ENCODE assay signal across 25 cellular contexts in genomic region chr12:49050507-49051372, GRCh38. TPM values are rescaled to one million over a fixed set of nuclear protein-coding genes. Genes with fewer than 3 reads are reported as not detected.
"Had no signal": no experiment of that assay in that cellular context is flagged by ENCODE, and none has a peak within 500 bp of the region (broad histone marks: within the 10 kb centered on the region; RNA-seq: fewer than 3 reads in every experiment).

No MANE protein-coding gene starts in this region.

- H3K27me3 ChIP-seq: esophagus squamous epithelium, neutrophil, sigmoid colon, tibial artery had no signal

- H2AFZ ChIP-seq: parathyroid adenoma had no signal

- H3K4me3 Mint-ChIP-seq: activated CD4-positive, alpha-beta T cell treated with anti-CD3 and anti-CD28 coated beads, Interleukin-2, amount 10 ng/mL, durations not matched to agents 24 days and 14 days; activated CD8-positive, alpha-beta T cell treated with anti-CD3 and anti-CD28 coated beads for 36 hours; activated naive CD4-positive, alpha-beta T cell treated with anti-CD3 and anti-CD28 coated beads for 36 hours; activated T-cell treated with anti-CD3 and anti-CD28 coated beads, Interleukin-2, amount 50 U/mL, for 24 hours; central memory CD8-positive, alpha-beta T cell; immature natural killer cell; naive thymus-derived CD8-positive, alpha-beta T cell had no signal

- DNase-seq: activated CD4-positive, alpha-beta T cell treated with anti-CD3 and anti-CD28 coated beads, Interleukin-2, amount 10 ng/mL, durations not matched to agents 24 days and 14 days; activated CD8-positive, alpha-beta T cell treated with anti-CD3 and anti-CD28 coated beads for 36 hours; activated naive CD4-positive, alpha-beta T cell treated with anti-CD3 and anti-CD28 coated beads for 36 hours; activated T-cell treated with anti-CD3 and anti-CD28 coated beads, Interleukin-2, amount 50 U/mL, for 24 hours; anterior cingulate cortex; effector CD4-positive, alpha-beta T cell; esophagus squamous epithelium; immature natural killer cell; mesendoderm; sigmoid colon; stimulated activated CD4-positive, alpha-beta T cell treated with anti-CD3 and anti-CD28 coated beads, Interleukin-1b, Interleukin-23, amount 100 ng/mL, for 48 hours; stimulated activated CD8-positive, alpha-beta memory T cell treated with anti-CD3 and anti-CD28 coated beads, Interleukin-4, amount 100 ng/mL, for 48 hours; stimulated activated naive CD8-positive, alpha-beta T cell treated with anti-CD3 and anti-CD28 coated beads, Interleukin-15, Interleukin-2, amounts not matched to agents 100 U/mL and 50 U/mL, for 24 hours; substantia nigra; T1000; tibial artery had no signal

- H3K27ac Mint-ChIP-seq: activated CD4-positive, alpha-beta T cell treated with anti-CD3 and anti-CD28 coated beads, Interleukin-2, amount 10 ng/mL, durations not matched to agents 24 days and 14 days; activated CD8-positive, alpha-beta T cell treated with anti-CD3 and anti-CD28 coated beads for 36 hours; activated naive CD4-positive, alpha-beta T cell treated with anti-CD3 and anti-CD28 coated beads for 36 hours; activated T-helper 2 cell treated with anti-CD3 and anti-CD28 coated beads, Interferon-gamma antibody, Interleukin-2, Interleukin-4, amounts not matched to agents 10 μg/mL and 5 μg/mL and 100 μg/mL, durations not matched to agents 14 hours and 24 hours and 36 hours had no signal

- H3K4me1 ChIP-seq: parathyroid adenoma had no signal

- H3K27ac ChIP-seq: coronary artery, esophagus squamous epithelium, neutrophil, parathyroid adenoma, sigmoid colon, tibial artery had no signal

- H3K9me3 ChIP-seq: esophagus squamous epithelium, neutrophil, sigmoid colon, tibial artery had no signal

- H3K9ac ChIP-seq: parathyroid adenoma had no signal

- H3K9me3 Mint-ChIP-seq: activated CD4-positive, alpha-beta T cell treated with anti-CD3 and anti-CD28 coated beads, Interleukin-2, amount 10 ng/mL, durations not matched to agents 24 days and 14 days; activated CD8-positive, alpha-beta T cell treated with anti-CD3 and anti-CD28 coated beads for 36 hours; activated naive CD4-positive, alpha-beta T cell treated with anti-CD3 and anti-CD28 coated beads for 36 hours; activated T-cell treated with anti-CD3 and anti-CD28 coated beads, Interleukin-2, amount 50 U/mL, for 24 hours; activated T-helper 2 cell treated with anti-CD3 and anti-CD28 coated beads, Interferon-gamma antibody, Interleukin-2, Interleukin-4, amounts not matched to agents 10 μg/mL and 5 μg/mL and 100 μg/mL, durations not matched to agents 14 hours and 24 hours and 36 hours; central memory CD8-positive, alpha-beta T cell; immature natural killer cell; naive thymus-derived CD8-positive, alpha-beta T cell had no signal

- ATAC-seq: activated CD8-positive, alpha-beta T cell treated with anti-CD3 and anti-CD28 coated beads for 36 hours; naive thymus-derived CD8-positive, alpha-beta T cell; stimulated activated naive CD8-positive, alpha-beta T cell treated with anti-CD3 and anti-CD28 coated beads, Interleukin-15, Interleukin-2, amounts not matched to agents 100 U/mL and 50 U/mL, for 24 hours had no signal

- FAIRE-seq: endothelial cell of umbilical vein had no signal

- H3K27me3 Mint-ChIP-seq: activated CD4-positive, alpha-beta T cell treated with anti-CD3 and anti-CD28 coated beads, Interleukin-2, amount 10 ng/mL, durations not matched to agents 24 days and 14 days; activated CD8-positive, alpha-beta T cell treated with anti-CD3 and anti-CD28 coated beads for 36 hours; activated T-cell treated with anti-CD3 and anti-CD28 coated beads, Interleukin-2, amount 50 U/mL, for 24 hours; central memory CD8-positive, alpha-beta T cell; naive thymus-derived CD8-positive, alpha-beta T cell had no signal

- H3K4me3 ChIP-seq: coronary artery, esophagus squamous epithelium, sigmoid colon, tibial artery had no signal

RNA-seq across cellular contexts. Expression of gene DHH, which starts 43.9 kb away (rescaled TPM):
- total RNA-seq: activated T-helper 2 cell treated with anti-CD3 and anti-CD28 coated beads, Interferon-gamma antibody, Interleukin-2, Interleukin-4, amounts not matched to agents 10 μg/mL and 5 μg/mL and 100 μg/mL, durations not matched to agents 14 hours and 24 hours and 36 hours; T-helper 1 cell treated with Interleukin-12 subunit alpha and Interleukin-12 subunit beta and Interleukin-4 antibody, amounts not matched to agents 30 ng/mL and 1 ng/mL, for 36 hours had no signal
- polyA plus RNA-seq: immature natural killer cell; naive thymus-derived CD8-positive, alpha-beta T cell had no signal

RNA-seq across cellular contexts. Expression of gene DDN, which starts 51.6 kb away (rescaled TPM):
- polyA plus RNA-seq: immature natural killer cell; liver; naive thymus-derived CD8-positive, alpha-beta T cell had no signal
